8 cellular contexts compared by ENCODE assay signal in genomic region chr11:65421204-65422103, GRCh38. TPM values are rescaled to one million over a fixed set of nuclear protein-coding genes. Genes with fewer than 3 reads are reported as not detected.
DNase-seq lines count a peak whose midpoint lies in the region; ATAC-seq and TF ChIP-seq lines count a peak whose summit lies in the region.

No MANE protein-coding gene starts in this region.

- CTCF ChIA-PET in PC-3 (lab: Charles Lee), result interaction anchor here (1.0 kb wide), 1 partner anchor 50 kb away, joined by 3 read pairs; no protein-coding TSS in a partner anchor

- H3F3A ChIP-seq in PC-3 (ENCODE audit: low read length, unreplicated experiment), result peaks cover 40% of the 10 kb centered on the region

- POLR2A ChIA-PET in PC-3 (lab: Charles Lee; ENCODE audit: unreplicated experiment), result interaction anchor here (0.5 to 1.9 kb wide), 8 partner anchors 9 to 149 kb away, joined by 3 to 31 read pairs (median 4); partner anchors contain the start of genes MALAT1, SLC25A45 and ZNRD2

- peaks cover 58% of the 10 kb centered on the region for H3K79me2 ChIP-seq in PC-3 (ENCODE audit: low read length)

- H3K27me3 ChIP-seq in HUES6 (ENCODE audit: control insufficient read depth, insufficient read depth, low read length) (no peaks in the 10 kb centered on the region), PC-3 (ENCODE audit: low read length) (no peaks in the 10 kb centered on the region), mucosa of stomach (ENCODE audit: control insufficient read depth, insufficient read depth, low read length) (no peaks in the 10 kb centered on the region)

- TSS peak; percentile 56 for BruUV-seq in PC-3 (replicated peaks; lab: Mats Ljungman, UMichigan)

- TF ChIP-seq CTCF in PC-3 (conservative IDR thresholded peaks at IDR 0.05; ENCODE audit: low read depth, low read length), result no peak
- TF ChIP-seq CTCF in epithelial cell of proximal tubule (conservative IDR thresholded peaks at IDR 0.05; ENCODE audit: low read depth, low read length), result no peak

- DNase-seq in CMK (ENCODE audit: low read depth), result peak; percentile 86
- peak; percentile 97 for DNase-seq in PC-3
- DNase-seq in activated T-cell treated with anti-CD3 and anti-CD28 coated beads, Interleukin-2, amount 50 U/mL, for 1 hour, result peak; percentile 83
- DNase-seq in epithelial cell of proximal tubule (ENCODE audit: low read depth), result peak; percentile 93
- DNase-seq in stimulated activated CD8-positive, alpha-beta memory T cell treated with anti-CD3 and anti-CD28 coated beads, Interleukin-4, amount 100 ng/mL, for 4 hours (ENCODE audit: low read depth in 2 of 2, low spot score in 1 of 2), result peak; percentile 75 to 84

- H3K9me2 ChIP-seq in PC-3 (replicated peaks; ENCODE audit: low read length), result no peaks in the 10 kb centered on the region

- H2AFZ ChIP-seq in PC-3 (ENCODE audit: low read length), result peak overlapping the region; percentile 23; the same call in 1 of the 2 replicates

- peak overlapping the region; percentile 95 for H3K9ac ChIP-seq in HUES6 (ENCODE audit: low read length)
- H3K9ac ChIP-seq in PC-3 (ENCODE audit: low read length), result peak overlapping the region; percentile 97
- H3K9ac ChIP-seq in mucosa of stomach (ENCODE audit: low read length), result peak overlapping the region; percentile 100

- H3K27ac ChIP-seq in HUES6 (ENCODE audit: low read depth, low read length) (peak overlapping the region; percentile 97), PC-3 (ENCODE audit: low read length) (peak overlapping the region; percentile 99)

- intact Hi-C loops in PC-3 (cut with micrococcal nuclease), result loop anchor here (1.0 to 2.0 kb wide), 2 partner anchors 39 to 51 kb away; partner anchors contain the start of gene SLC25A45

- H4K20me1 ChIP-seq in PC-3 (ENCODE audit: low read length), result peaks cover 37% of the 10 kb centered on the region

- H3K4me3 ChIP-seq in HUES6 (ENCODE audit: low read depth, low read length) (peak overlapping the region; percentile 77), PC-3 (ENCODE audit: low read length) (peak overlapping the region; percentile 93), epithelial cell of proximal tubule (ENCODE audit: low read depth, low read length) (peak overlapping the region; percentile 47), mucosa of stomach (ENCODE audit: low read length) (peak overlapping the region; percentile 52)

- H3K4me2 ChIP-seq in PC-3 (ENCODE audit: low read length), result peak overlapping the region; percentile 97

- H3K9me3 ChIP-seq in HUES6 (ENCODE audit: control insufficient read depth, insufficient read depth, low read depth, low read length) (no peaks in the 10 kb centered on the region), PC-3 (ENCODE audit: low read length) (no peaks in the 10 kb centered on the region), mucosa of stomach (ENCODE audit: control insufficient read depth, low read length) (no peaks in the 10 kb centered on the region)

- H3K36me3 ChIP-seq in HUES6 (ENCODE audit: control insufficient read depth, insufficient read depth, low read length), result peaks cover 17% of the 10 kb centered on the region; the same call in 1 of the 2 replicates
- peaks cover 36% of the 10 kb centered on the region for H3K36me3 ChIP-seq in PC-3 (ENCODE audit: low read depth, low read length)
- H3K36me3 ChIP-seq in mucosa of stomach (ENCODE audit: control insufficient read depth, insufficient read depth, low read length), result peaks cover 26% of the 10 kb centered on the region

- H3K4me1 ChIP-seq in HUES6 (ENCODE audit: control insufficient read depth, insufficient read depth, low read length) (peaks cover 62% of the 10 kb centered on the region), PC-3 (ENCODE audit: insufficient read depth, low read length) (peaks cover 65% of the 10 kb centered on the region), mucosa of stomach (ENCODE audit: control insufficient read depth, insufficient read depth, low read length) (peaks cover 50% of the 10 kb centered on the region)

- ATAC-seq in PC-3 (peak; percentile 38), HG03439 (IDR thresholded peaks at IDR 0.05; ENCODE audit: unreplicated experiment) (no peak)

RNA-seq across cellular contexts. Expression of gene NEAT1, which starts 1.1 kb away (rescaled TPM):
- total RNA-seq in PC-3 (2014; rRNA removed) (47.9 and 96.6 TPM in 2 replicates), epithelial cell of proximal tubule (6.4 and 27.0 TPM in 2 replicates)

RNA-seq across cellular contexts. Expression of gene FRMD8, which starts 35.0 kb away (rescaled TPM):
- total RNA-seq in PC-3 (2014; rRNA removed) (68.3 and 93.2 TPM in 2 replicates), epithelial cell of proximal tubule (43.5 and 49.5 TPM in 2 replicates)

RNA-seq across cellular contexts. Expression of gene SLC25A45, which starts 39.0 kb away (rescaled TPM):
- total RNA-seq in PC-3 (2014; rRNA removed) (12.7 and 13.1 TPM in 2 replicates), epithelial cell of proximal tubule (0.29 and 1.2 TPM in 2 replicates)
